ENCODE assay signal across 1 cellular context in the genomic region with DNA sequence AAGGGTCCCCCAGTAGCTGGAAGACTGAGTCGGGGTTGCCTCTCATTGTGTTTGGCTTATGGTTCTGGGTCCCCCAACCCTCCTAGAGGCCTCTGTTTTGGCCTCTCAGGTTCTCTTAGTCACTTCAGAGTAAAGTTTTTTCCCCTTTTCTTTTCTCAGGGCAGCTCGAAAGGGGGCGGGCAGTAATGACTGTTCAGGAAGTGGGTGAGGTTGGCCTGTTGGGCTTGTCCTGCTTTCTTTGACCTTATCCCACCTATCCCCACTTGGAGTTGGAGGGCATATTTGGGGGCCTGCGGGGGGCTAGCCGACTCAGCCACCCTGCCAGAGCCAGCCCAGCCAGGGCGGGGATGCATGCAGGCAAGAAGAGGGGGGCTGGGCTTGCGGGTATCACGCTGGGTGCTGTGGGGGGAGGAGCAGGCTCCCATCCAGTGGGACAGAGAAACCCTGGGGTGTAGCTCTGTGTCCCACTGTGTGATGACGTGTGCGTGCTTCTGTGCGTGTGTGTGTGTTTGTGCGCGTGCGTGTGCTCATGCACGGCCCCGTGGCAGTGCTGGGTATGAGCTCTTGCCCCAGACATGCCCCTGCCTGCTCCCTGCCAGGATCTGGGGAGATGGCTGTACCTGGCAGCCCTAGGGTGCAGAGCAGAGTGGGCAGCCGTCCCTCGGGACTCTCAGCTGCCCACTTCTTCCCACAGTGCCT.
TF ChIP-seq lines count a peak whose summit lies in the region.

No MANE protein-coding gene starts in this region.

TF ChIP-seq in GM12878, 131 proteins besides CTCF, POLR2A, EP300 and RAD21 (continued from another document):
- TF ChIP-seq, protein P1, sequence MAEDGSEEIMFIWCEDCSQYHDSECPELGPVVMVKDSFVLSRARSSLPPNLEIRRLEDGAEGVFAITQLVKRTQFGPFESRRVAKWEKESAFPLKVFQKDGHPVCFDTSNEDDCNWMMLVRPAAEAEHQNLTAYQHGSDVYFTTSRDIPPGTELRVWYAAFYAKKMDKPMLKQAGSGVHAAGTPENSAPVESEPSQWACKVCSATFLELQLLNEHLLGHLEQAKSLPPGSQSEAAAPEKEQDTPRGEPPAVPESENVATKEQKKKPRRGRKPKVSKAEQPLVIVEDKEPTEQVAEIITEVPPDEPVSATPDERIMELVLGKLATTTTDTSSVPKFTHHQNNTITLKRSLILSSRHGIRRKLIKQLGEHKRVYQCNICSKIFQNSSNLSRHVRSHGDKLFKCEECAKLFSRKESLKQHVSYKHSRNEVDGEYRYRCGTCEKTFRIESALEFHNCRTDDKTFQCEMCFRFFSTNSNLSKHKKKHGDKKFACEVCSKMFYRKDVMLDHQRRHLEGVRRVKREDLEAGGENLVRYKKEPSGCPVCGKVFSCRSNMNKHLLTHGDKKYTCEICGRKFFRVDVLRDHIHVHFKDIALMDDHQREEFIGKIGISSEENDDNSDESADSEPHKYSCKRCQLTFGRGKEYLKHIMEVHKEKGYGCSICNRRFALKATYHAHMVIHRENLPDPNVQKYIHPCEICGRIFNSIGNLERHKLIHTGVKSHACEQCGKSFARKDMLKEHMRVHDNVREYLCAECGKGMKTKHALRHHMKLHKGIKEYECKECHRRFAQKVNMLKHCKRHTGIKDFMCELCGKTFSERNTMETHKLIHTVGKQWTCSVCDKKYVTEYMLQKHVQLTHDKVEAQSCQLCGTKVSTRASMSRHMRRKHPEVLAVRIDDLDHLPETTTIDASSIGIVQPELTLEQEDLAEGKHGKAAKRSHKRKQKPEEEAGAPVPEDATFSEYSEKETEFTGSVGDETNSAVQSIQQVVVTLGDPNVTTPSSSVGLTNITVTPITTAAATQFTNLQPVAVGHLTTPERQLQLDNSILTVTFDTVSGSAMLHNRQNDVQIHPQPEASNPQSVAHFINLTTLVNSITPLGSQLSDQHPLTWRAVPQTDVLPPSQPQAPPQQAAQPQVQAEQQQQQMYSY (CRISPR knock-in tag; IDR thresholded peaks at IDR 0.05) = no peak
- TF ChIP-seq GATAD2B (conservative IDR thresholded peaks at IDR 0.05; ENCODE audit: low read depth) = peak; percentile 81
- no peak for TF ChIP-seq STAT1 (conservative IDR thresholded peaks at IDR 0.05)
- no peak for TF ChIP-seq ZNF687 (IDR thresholded peaks at IDR 0.05)
- TF ChIP-seq YY1 (IDR thresholded peaks at IDR 0.05; ENCODE audit: low read depth, low read length) = 0 out of 2 replicates have a peak, but pooled peaks have one; percentile 26
- TF ChIP-seq, protein P2, sequence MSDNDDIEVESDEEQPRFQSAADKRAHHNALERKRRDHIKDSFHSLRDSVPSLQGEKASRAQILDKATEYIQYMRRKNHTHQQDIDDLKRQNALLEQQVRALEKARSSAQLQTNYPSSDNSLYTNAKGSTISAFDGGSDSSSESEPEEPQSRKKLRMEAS (IDR thresholded peaks at IDR 0.05; ENCODE audit: low read depth, low read length) = no peak
- no peak for TF ChIP-seq SUZ12 (IDR thresholded peaks at IDR 0.05; ENCODE audit: unreplicated experiment)
- no peak for TF ChIP-seq KLF5 (IDR thresholded peaks at IDR 0.05; ENCODE audit: partially characterized antibody)
- TF ChIP-seq CBFB (IDR thresholded peaks at IDR 0.05; ENCODE audit: low read depth) = no peak
- TF ChIP-seq, protein P3, sequence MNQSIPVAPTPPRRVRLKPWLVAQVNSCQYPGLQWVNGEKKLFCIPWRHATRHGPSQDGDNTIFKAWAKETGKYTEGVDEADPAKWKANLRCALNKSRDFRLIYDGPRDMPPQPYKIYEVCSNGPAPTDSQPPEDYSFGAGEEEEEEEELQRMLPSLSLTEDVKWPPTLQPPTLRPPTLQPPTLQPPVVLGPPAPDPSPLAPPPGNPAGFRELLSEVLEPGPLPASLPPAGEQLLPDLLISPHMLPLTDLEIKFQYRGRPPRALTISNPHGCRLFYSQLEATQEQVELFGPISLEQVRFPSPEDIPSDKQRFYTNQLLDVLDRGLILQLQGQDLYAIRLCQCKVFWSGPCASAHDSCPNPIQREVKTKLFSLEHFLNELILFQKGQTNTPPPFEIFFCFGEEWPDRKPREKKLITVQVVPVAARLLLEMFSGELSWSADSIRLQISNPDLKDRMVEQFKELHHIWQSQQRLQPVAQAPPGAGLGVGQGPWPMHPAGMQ (IDR thresholded peaks at IDR 0.05; ENCODE audit: borderline replicate concordance) = no peak
- no peak for TF ChIP-seq WRNIP1 (IDR thresholded peaks at IDR 0.05; ENCODE audit: borderline replicate concordance, low read depth, low read length)
- peak; percentile 34 for TF ChIP-seq E4F1 (IDR thresholded peaks at IDR 0.05; ENCODE audit: borderline replicate concordance, partially characterized antibody)
- TF ChIP-seq ETV6 (conservative IDR thresholded peaks at IDR 0.05 in 1 of 2, IDR thresholded peaks at IDR 0.05 in 1 of 2; ENCODE audit: borderline replicate concordance in 1 of 2, low read depth in 1 of 2) = no peak
- no peak for TF ChIP-seq ESRRA (IDR thresholded peaks at IDR 0.05; ENCODE audit: low read length)
- TF ChIP-seq BCL11A (IDR thresholded peaks at IDR 0.05; ENCODE audit: low read depth, low read length) = no peak
- TF ChIP-seq ASH2L (IDR thresholded peaks at IDR 0.05; ENCODE audit: borderline replicate concordance, low read depth) = no peak
- peak; percentile 46; the same call in 1 of the 2 replicates for TF ChIP-seq EED (IDR thresholded peaks at IDR 0.05; ENCODE audit: low read depth)
- no peak for TF ChIP-seq EGR1 (IDR thresholded peaks at IDR 0.05; ENCODE audit: borderline replicate concordance in 1 of 2, low read depth in 2 of 2, low read length in 2 of 2)
- TF ChIP-seq HDGF (IDR thresholded peaks at IDR 0.05) = peak; percentile 82; the same call in 1 of the 2 replicates
- TF ChIP-seq PAX5 (IDR thresholded peaks at IDR 0.05; ENCODE audit: borderline replicate concordance, low read depth, low read length) = no peak
- TF ChIP-seq ZNF622 (IDR thresholded peaks at IDR 0.05) = no peak
- TF ChIP-seq FOS (IDR thresholded peaks at IDR 0.05; ENCODE audit: borderline replicate concordance, extremely low read depth, insufficient read length) = no peak
- TF ChIP-seq HCFC1 (IDR thresholded peaks at IDR 0.05; ENCODE audit: low read length) = no peak
- TF ChIP-seq TCF3 (IDR thresholded peaks at IDR 0.05; ENCODE audit: borderline replicate concordance, insufficient read depth, low read depth, low read length) = no peak
- TF ChIP-seq RFX5 (IDR thresholded peaks at IDR 0.05; ENCODE audit: low read depth, low read length) = no peak
- TF ChIP-seq CHD2 (IDR thresholded peaks at IDR 0.05; ENCODE audit: borderline replicate concordance, low read depth, low read length) = peak; percentile 66; the same call in 1 of the 2 replicates
- TF ChIP-seq SREBF1 (IDR thresholded peaks at IDR 0.05; ENCODE audit: low read length) = no peak
TF ChIP-seq in GM12878: peak in this region for 29.
